1 cellular context compared by ENCODE assay signal in genomic region chr11:74288161-74288560, GRCh38.
TF ChIP-seq lines count a peak whose summit lies in the region.

No MANE protein-coding gene starts in this region.

TF ChIP-seq in IMR-90, 13 proteins besides CTCF, POLR2A, EP300 and RAD21:
- TF ChIP-seq MAFK (IDR thresholded peaks at IDR 0.05; ENCODE audit: low read depth, low read length) (peak; percentile 79), FOS (IDR thresholded peaks at IDR 0.05; ENCODE audit: low read depth, low read length) (peak; percentile 96), CEBPB (IDR thresholded peaks at IDR 0.05; ENCODE audit: low read depth, low read length) (peak; percentile 95), RFX5 (IDR thresholded peaks at IDR 0.05; ENCODE audit: low read depth, low read length) (no peak), NFE2L2 (IDR thresholded peaks at IDR 0.05; ENCODE audit: low read depth, low read length) (peak; percentile 98), RCOR1 (IDR thresholded peaks at IDR 0.05; ENCODE audit: insufficient replicate concordance, low read length) (no peak), USF2 (IDR thresholded peaks at IDR 0.05; ENCODE audit: low read depth, low read length) (no peak), MAZ (IDR thresholded peaks at IDR 0.05; ENCODE audit: borderline replicate concordance, low read depth, low read length) (no peak; the same call in 1 of the 2 replicates), SMC3 (IDR thresholded peaks at IDR 0.05; ENCODE audit: low read depth, low read length) (no peak), ELK1 (IDR thresholded peaks at IDR 0.05; ENCODE audit: borderline replicate concordance, low read depth, low read length) (no peak), MXI1 (IDR thresholded peaks at IDR 0.05; ENCODE audit: borderline replicate concordance, low read depth, low read length) (no peak), BHLHE40 (IDR thresholded peaks at IDR 0.05; ENCODE audit: low read depth, low read length) (no peak), CHD1 (IDR thresholded peaks at IDR 0.05; ENCODE audit: low read depth, low read length) (peak; percentile 50; the same call in 1 of the 2 replicates)
